Comparison of ENCODE assay signal across 15 cellular contexts in the genomic region with DNA sequence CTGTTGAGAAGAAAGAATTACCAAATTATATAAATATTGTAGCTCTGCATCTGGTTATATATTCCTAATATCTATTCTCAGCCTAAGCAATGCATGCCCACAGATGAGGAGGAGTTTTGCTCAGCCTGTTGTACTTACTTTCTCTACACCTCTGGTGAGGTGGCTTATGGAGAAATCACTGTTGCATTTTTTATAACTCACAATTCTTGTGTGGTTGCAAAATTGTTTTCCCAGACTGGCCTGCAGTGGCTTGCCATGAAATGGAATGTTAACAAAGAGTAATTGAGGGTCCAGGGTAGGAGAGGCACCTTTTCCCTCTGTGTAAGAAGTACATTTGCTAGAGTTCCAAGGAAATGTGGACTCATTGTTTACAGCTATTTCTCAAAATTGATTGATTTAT.
DNase-seq lines count a peak whose midpoint lies in the region; ATAC-seq and TF ChIP-seq lines count a peak whose summit lies in the region.
"Had no signal": no experiment of that assay in that cellular context is flagged by ENCODE, and none has a peak within 500 bp of the region (broad histone marks: within the 10 kb centered on the region; RNA-seq: fewer than 3 reads in every experiment).

No MANE protein-coding gene starts in this region.

- no peaks in the 10 kb centered on the region for H3K9me3 ChIP-seq in adipocyte (ENCODE audit: control insufficient read depth, low read length)
- H3K9me3 ChIP-seq: HAP-1 had no signal

- H3K27me3 ChIP-seq in adipocyte (replicated peaks; ENCODE audit: control insufficient read depth, insufficient read depth, low read length) = no peaks in the 10 kb centered on the region
- H3K27me3 ChIP-seq: BLaER1 had no signal

- no peak for TF ChIP-seq CTCF in epithelial cell of esophagus (IDR thresholded peaks at IDR 0.05; ENCODE audit: insufficient read depth, low read depth, low read length, missing control alignments)

- intact Hi-C loops in left colon (cut with DNase I, micrococcal nuclease) = no loop called here

- no peak overlapping the region for H3K9ac ChIP-seq in adipocyte (ENCODE audit: low read length)
- H3K9ac ChIP-seq: BLaER1 had no signal

- DNase-seq in adipocyte (ENCODE audit: low read depth) = peak; percentile 19
- DNase-seq in epithelial cell of esophagus (ENCODE audit: low read depth) = peak; percentile 70
- no peak for DNase-seq in left colon
- no peak for DNase-seq in OCI-M2 (lab: John Stamatoyannopoulos, UW; ENCODE audit: unreplicated experiment)
- no peak for DNase-seq in SK-N-DZ (ENCODE audit: low spot score)
- no peak for DNase-seq in cortex of kidney (lab: John Stamatoyannopoulos, UW)
- DNase-seq: Caco-2; CD4-positive, CD25-positive, alpha-beta regulatory T cell; CD8-positive, alpha-beta T cell; DMS153; DND-41; GOT3; HFFc6 had no signal

- H3K4me3 ChIP-seq in adipocyte (ENCODE audit: low read length) = no peak overlapping the region
- no peak overlapping the region for H3K4me3 ChIP-seq in epithelial cell of esophagus (ENCODE audit: low read length)
- H3K4me3 ChIP-seq: BLaER1, HAP-1 had no signal

- ATAC-seq in left colon = peak; percentile 25
- ATAC-seq: CD8-positive, alpha-beta T cell had no signal

- H3K36me3 ChIP-seq in adipocyte (ENCODE audit: control insufficient read depth, insufficient read depth, low read length, severe bottlenecking) = no peaks in the 10 kb centered on the region
- H3K36me3 ChIP-seq: BLaER1, HAP-1 had no signal

- peaks cover 24% of the 10 kb centered on the region for H3K4me1 ChIP-seq in adipocyte (ENCODE audit: control insufficient read depth, insufficient read depth, low read length)
- H3K4me1 ChIP-seq: BLaER1, Caco-2 had no signal

Comparison
In these comparisons a context has a peak if more than half of its experiments do, and no peak if none do; other contexts are left out.
1. DNase-seq: peak in adipocyte (single experiment) and epithelial cell of esophagus (single experiment); none in left colon (0 of 2), OCI-M2 (single experiment), SK-N-DZ (single experiment) and cortex of kidney (single experiment).